ENCODE assay signal across 33 cellular contexts in the genomic region with DNA sequence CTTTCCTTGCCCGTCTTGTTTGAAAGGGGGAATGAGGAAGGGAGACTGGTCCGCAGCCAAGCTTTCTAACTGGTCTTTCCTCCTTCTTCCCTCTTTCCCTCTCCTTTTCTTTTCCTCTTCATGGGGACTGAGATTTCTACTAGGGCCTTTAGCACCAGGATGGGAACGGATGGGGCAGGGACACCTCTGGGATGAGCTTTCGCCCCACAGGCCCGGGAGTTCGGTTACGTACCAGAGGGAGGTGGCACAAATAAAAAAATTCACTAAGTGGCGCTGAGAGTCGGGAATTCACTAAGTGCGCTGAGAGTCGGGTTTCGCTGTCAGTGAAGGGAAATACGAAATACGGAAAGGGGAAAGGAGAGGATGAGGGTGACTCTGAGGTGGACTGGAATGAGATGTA. TPM values are rescaled to one million over a fixed set of nuclear protein-coding genes. Genes with fewer than 3 reads are reported as not detected.
"Had no signal": no experiment of that assay in that cellular context is flagged by ENCODE, and none has a peak within 500 bp of the region (broad histone marks: within the 10 kb centered on the region; RNA-seq: fewer than 3 reads in every experiment).

No MANE protein-coding gene starts in this region.

- H3K36me3 ChIP-seq: brain microvascular endothelial cell, esophagus squamous epithelium, gastroesophageal sphincter had no signal

- H3K4me3 ChIP-seq: esophagus squamous epithelium, gastroesophageal sphincter had no signal

- H3K4me1 Mint-ChIP-seq: activated CD4-positive, alpha-beta T cell treated with anti-CD3 and anti-CD28 coated beads for 36 hours; activated CD4-positive, alpha-beta T cell treated with anti-CD3 and anti-CD28 coated beads, Interleukin-2, amount 10 ng/mL, durations not matched to agents 24 days and 14 days; activated T-helper 17 cell treated with anti-CD3 and anti-CD28 coated beads, Interleukin-2, amount 50 U/mL, for 72 hours had no signal

- DNase-seq: activated CD4-positive, alpha-beta memory T cell treated with anti-CD3 and anti-CD28 coated beads for 36 hours; activated CD4-positive, alpha-beta T cell treated with anti-CD3 and anti-CD28 coated beads for 36 hours; activated CD4-positive, alpha-beta T cell treated with anti-CD3 and anti-CD28 coated beads, Interleukin-2, amount 10 ng/mL, durations not matched to agents 24 days and 14 days; activated CD4-positive, CD25-positive, alpha-beta regulatory T cell; activated CD4-positive, CD25-positive, alpha-beta regulatory T cell treated with anti-CD3 and anti-CD28 coated beads, Interleukin-2, amount 50 U/mL, for 72 hours; activated CD8-positive, alpha-beta T cell treated with anti-CD3 and anti-CD28 coated beads, Interleukin-2, amount 10 ng/mL, durations not matched to agents 7 days and 5 days; activated effector memory CD4-positive, alpha-beta T cell treated with Interleukin-2 at 50 U/mL for 16 hours; activated gamma-delta T cell treated with Interleukin-2 at 50 U/mL for 16 hours; activated naive CD4-positive, alpha-beta T cell treated with anti-CD3 and anti-CD28 coated beads, Interleukin-2, amount 50 U/mL, for 16 hours; activated naive CD4-positive, alpha-beta T cell treated with Interleukin-2 at 50 U/mL for 16 hours; activated T-cell treated with anti-CD3 and anti-CD28 coated beads, Interleukin-2, amount 50 U/mL, for 4 hours; amniotic stem cell; anterior cingulate cortex; brain microvascular endothelial cell; caudate nucleus; cortex of kidney; dermis blood vessel endothelial cell; effector CD4-positive, alpha-beta T cell; effector memory CD8-positive, alpha-beta T cell; erythroblast; esophagus squamous epithelium; foreskin melanocyte; T-helper 2 cell had no signal

- H3K9me3 ChIP-seq: esophagus squamous epithelium had no signal

- H3K9me3 Mint-ChIP-seq: activated CD4-positive, alpha-beta memory T cell treated with anti-CD3 and anti-CD28 coated beads for 36 hours; activated CD4-positive, alpha-beta T cell treated with anti-CD3 and anti-CD28 coated beads, Interleukin-2, amount 10 ng/mL, durations not matched to agents 24 days and 14 days; activated T-cell treated with anti-CD3 and anti-CD28 coated beads, Interleukin-2, amount 50 U/mL, for 4 hours; activated T-helper 17 cell treated with anti-CD3 and anti-CD28 coated beads, Interleukin-2, amount 50 U/mL, for 72 hours; effector memory CD8-positive, alpha-beta T cell had no signal

- H3K4me3 Mint-ChIP-seq: activated CD4-positive, alpha-beta memory T cell treated with anti-CD3 and anti-CD28 coated beads for 36 hours; activated CD4-positive, alpha-beta T cell treated with anti-CD3 and anti-CD28 coated beads for 36 hours; activated CD4-positive, alpha-beta T cell treated with anti-CD3 and anti-CD28 coated beads, Interleukin-2, amount 10 ng/mL, durations not matched to agents 24 days and 14 days; activated CD8-positive, alpha-beta T cell treated with anti-CD3 and anti-CD28 coated beads, Interleukin-2, amount 10 ng/mL, durations not matched to agents 7 days and 5 days; activated naive CD8-positive, alpha-beta T cell; activated T-cell treated with anti-CD3 and anti-CD28 coated beads, Interleukin-2, amount 50 U/mL, for 4 hours; activated T-helper 17 cell treated with anti-CD3 and anti-CD28 coated beads, Interleukin-2, amount 50 U/mL, for 72 hours; effector memory CD8-positive, alpha-beta T cell had no signal

- H3K27ac Mint-ChIP-seq: activated CD4-positive, alpha-beta memory T cell treated with anti-CD3 and anti-CD28 coated beads for 36 hours; activated CD4-positive, alpha-beta T cell treated with anti-CD3 and anti-CD28 coated beads for 36 hours; activated CD4-positive, alpha-beta T cell treated with anti-CD3 and anti-CD28 coated beads, Interleukin-2, amount 10 ng/mL, durations not matched to agents 24 days and 14 days; activated CD8-positive, alpha-beta T cell treated with anti-CD3 and anti-CD28 coated beads, Interleukin-2, amount 10 ng/mL, durations not matched to agents 7 days and 5 days; activated naive CD8-positive, alpha-beta T cell; activated T-helper 17 cell treated with anti-CD3 and anti-CD28 coated beads, Interleukin-2, amount 50 U/mL, for 72 hours; effector memory CD8-positive, alpha-beta T cell had no signal

- H3K36me3 Mint-ChIP-seq: activated CD4-positive, alpha-beta memory T cell treated with anti-CD3 and anti-CD28 coated beads for 36 hours; activated naive CD8-positive, alpha-beta T cell had no signal

- ATAC-seq: activated CD4-positive, alpha-beta T cell treated with anti-CD3 and anti-CD28 coated beads for 36 hours; activated CD8-positive, alpha-beta T cell treated with anti-CD3 and anti-CD28 coated beads, Interleukin-2, amount 10 ng/mL, durations not matched to agents 7 days and 5 days; activated T-helper 17 cell treated with anti-CD3 and anti-CD28 coated beads, Interleukin-2, amount 50 U/mL, for 72 hours; effector memory CD8-positive, alpha-beta T cell; gastroesophageal sphincter had no signal

- H3K27ac ChIP-seq: brain microvascular endothelial cell, esophagus squamous epithelium, gastroesophageal sphincter had no signal

RNA-seq across cellular contexts. Expression of gene BTNL9, which starts 21.6 kb away (rescaled TPM):
- total RNA-seq: activated CD4-positive, alpha-beta memory T cell treated with anti-CD3 and anti-CD28 coated beads for 36 hours; activated CD8-positive, alpha-beta memory T cell treated with anti-CD3 and anti-CD28 coated beads for 36 hours; activated CD8-positive, alpha-beta T cell treated with anti-CD3 and anti-CD28 coated beads, Interleukin-2, amount 10 ng/mL, durations not matched to agents 7 days and 5 days; astrocyte; bronchial epithelial cell; chondrocyte; fibroblast of lung; fibroblast of villous mesenchyme; T-helper 1 cell treated with Interleukin-12 subunit alpha and Interleukin-12 subunit beta and Interleukin-4 antibody, amounts not matched to agents 30 ng/mL and 1 ng/mL, for 36 hours had no signal
- polyA plus RNA-seq: fibroblast of lung had no signal
